In the genomic region with DNA sequence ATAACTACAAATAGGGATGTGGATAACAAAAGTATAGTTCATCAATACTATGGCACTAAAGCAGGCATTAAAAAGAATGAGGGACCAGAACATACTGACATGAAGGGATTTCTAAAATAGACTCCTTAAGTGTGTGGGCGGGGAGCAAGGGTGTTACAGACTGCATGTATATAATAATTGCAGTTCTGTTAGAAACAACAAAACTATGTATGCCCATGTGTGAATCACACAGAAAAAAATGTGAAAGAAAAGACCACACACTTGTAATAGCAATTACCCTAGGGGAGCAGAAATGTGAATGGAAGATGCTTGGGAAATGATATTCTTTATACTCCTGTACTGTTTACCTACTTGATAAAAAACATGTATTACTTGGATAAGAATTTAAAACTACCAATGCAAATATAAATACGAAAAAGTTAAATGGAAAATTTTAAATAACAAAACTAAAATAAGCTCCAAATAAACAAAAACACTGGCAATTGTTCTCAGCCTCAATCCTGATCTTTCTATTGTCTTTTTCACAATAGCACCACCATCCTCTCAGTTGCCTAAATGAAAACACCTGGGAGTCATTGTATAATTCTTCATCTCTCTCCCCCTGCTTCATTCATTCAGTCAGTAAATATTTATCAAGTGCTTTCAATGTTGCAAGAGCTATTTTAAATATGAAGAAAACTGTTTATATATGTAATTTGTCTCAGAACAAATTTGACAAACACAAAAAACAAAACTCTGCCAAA, we compare ENCODE assay signal across 11 cellular contexts.
DNase-seq lines count a peak whose midpoint lies in the region; ATAC-seq and TF ChIP-seq lines count a peak whose summit lies in the region.
"Had no signal": no experiment of that assay in that cellular context is flagged by ENCODE, and none has a peak within 500 bp of the region (broad histone marks: within the 10 kb centered on the region; RNA-seq: fewer than 3 reads in every experiment).

No MANE protein-coding gene starts in this region.

- H3K27ac ChIP-seq in foreskin keratinocyte: no peak overlapping the region

- no peaks in the 10 kb centered on the region for H3K27me3 ChIP-seq in adipocyte (replicated peaks; ENCODE audit: control insufficient read depth, insufficient read depth, low read length)
- H3K27me3 ChIP-seq in foreskin keratinocyte: no peaks in the 10 kb centered on the region
- H3K27me3 ChIP-seq in MG63: no peaks in the 10 kb centered on the region

- H3K4me1 ChIP-seq in adipocyte (ENCODE audit: control insufficient read depth, insufficient read depth, low read length): peaks cover 10% of the 10 kb centered on the region
- H3K4me1 ChIP-seq in foreskin keratinocyte: peaks cover 8% of the 10 kb centered on the region

- ATAC-seq in foreskin keratinocyte: no peak
- no peak for ATAC-seq in GM21381 (IDR thresholded peaks at IDR 0.05; ENCODE audit: unreplicated experiment)
- ATAC-seq: HCT116 had no signal

- TF ChIP-seq CTCF in foreskin keratinocyte (conservative IDR thresholded peaks at IDR 0.05): no peak

- H3K4me3 ChIP-seq in adipocyte (ENCODE audit: low read length): no peak overlapping the region
- no peak overlapping the region for H3K4me3 ChIP-seq in MG63
- H3K4me3 ChIP-seq: lung had no signal

- H3K36me3 ChIP-seq in adipocyte (ENCODE audit: control insufficient read depth, insufficient read depth, low read length, severe bottlenecking): peaks cover 12% of the 10 kb centered on the region
- peaks cover 15% of the 10 kb centered on the region for H3K36me3 ChIP-seq in MG63

- H3K9me3 ChIP-seq in adipocyte (ENCODE audit: control insufficient read depth, low read length) (peaks cover 13% of the 10 kb centered on the region), MG63 (peaks cover 7% of the 10 kb centered on the region)

- DNase-seq in AG08395 (ENCODE audit: low spot score) (peak; percentile 19), HS-27A (ENCODE audit: low read depth) (peak; percentile 14), adipocyte (ENCODE audit: low read depth) (peak; percentile 48), foreskin keratinocyte (peak; percentile 13 to 55), NCI-H1436 treated with DMSO at 0.1 percent for 48 hours (lab: John Stamatoyannopoulos, UW) (no peak), MG63 (no peak), globus pallidus (ENCODE audit: low spot score) (no peak)
- DNase-seq: activated gamma-delta T cell had no signal

- no peak overlapping the region for H3K9ac ChIP-seq in adipocyte (ENCODE audit: low read length)

Comparison
In these comparisons a context has a peak if more than half of its experiments do, and no peak if none do; other contexts are left out.
1. DNase-seq: peak in AG08395 (single experiment), HS-27A (single experiment), adipocyte (single experiment) and foreskin keratinocyte (2 of 2); none in NCI-H1436 treated with DMSO at 0.1 percent for 48 hours (single experiment), MG63 (single experiment) and globus pallidus (single experiment).